14 cellular contexts compared by ENCODE assay signal in the genomic region with DNA sequence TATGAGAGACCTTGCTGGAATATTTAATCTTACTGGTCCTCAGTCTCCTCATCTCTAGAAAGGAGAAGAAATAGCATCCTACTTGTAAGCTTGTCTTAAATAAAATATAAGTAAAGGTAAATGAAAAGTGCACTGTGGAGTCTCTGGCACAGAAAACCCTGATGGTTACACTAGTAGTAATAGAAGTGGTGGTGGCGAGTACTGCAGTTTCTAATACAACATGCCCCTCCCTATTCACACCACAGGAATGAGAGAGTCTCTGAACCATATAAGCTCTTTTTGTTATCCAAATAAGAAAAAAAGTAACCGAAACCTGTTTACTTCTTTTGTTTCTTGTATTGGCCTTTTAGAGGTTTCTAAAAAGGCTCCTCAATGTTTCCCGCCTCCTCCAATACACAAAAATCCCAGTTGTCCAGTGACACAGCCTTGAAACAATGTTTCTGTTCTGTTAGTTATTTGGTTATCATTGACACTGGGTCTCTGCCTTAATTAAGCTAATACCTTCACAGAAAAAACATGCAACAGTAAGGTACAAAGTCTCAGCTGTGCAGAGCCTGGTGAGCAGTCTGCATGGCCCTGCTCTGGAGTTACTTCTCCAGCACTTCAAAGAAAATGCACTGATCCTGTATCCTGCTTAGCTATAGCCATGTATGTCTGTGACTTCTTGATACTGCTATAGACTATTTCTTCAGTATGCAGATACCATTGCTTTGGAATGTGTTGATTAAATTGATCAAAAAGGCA.
DNase-seq lines count a peak whose midpoint lies in the region; ATAC-seq and TF ChIP-seq lines count a peak whose summit lies in the region.
"Had no signal": no experiment of that assay in that cellular context is flagged by ENCODE, and none has a peak within 500 bp of the region (broad histone marks: within the 10 kb centered on the region; RNA-seq: fewer than 3 reads in every experiment).

No MANE protein-coding gene starts in this region.

- H3K9me2 ChIP-seq in hepatocyte (replicated peaks; ENCODE audit: insufficient read depth): no peaks in the 10 kb centered on the region

- TF ChIP-seq CTCF in hepatocyte (IDR thresholded peaks at IDR 0.05; ENCODE audit: poor library complexity) (no peak), nephron progenitor cell (IDR thresholded peaks at IDR 0.05) (no peak)

- ATAC-seq in GM21723 (IDR thresholded peaks at IDR 0.05; ENCODE audit: unreplicated experiment): peak; percentile 52
- no peak for ATAC-seq in GM21381 (IDR thresholded peaks at IDR 0.05; ENCODE audit: unreplicated experiment)
- no peak for ATAC-seq in GM21717 (IDR thresholded peaks at IDR 0.05; ENCODE audit: unreplicated experiment)
- ATAC-seq: activated CD4-positive, alpha-beta T cell treated with anti-CD3 and anti-CD28 coated beads for 36 hours; left cardiac atrium had no signal

- H3K36me3 ChIP-seq in hepatocyte (replicated peaks; ENCODE audit: insufficient read depth, low read depth): no peaks in the 10 kb centered on the region
- H3K36me3 ChIP-seq: BE2C had no signal

- H3K4me3 Mint-ChIP-seq in nephron progenitor cell: no peak overlapping the region
- H3K4me3 Mint-ChIP-seq: activated CD4-positive, alpha-beta T cell treated with anti-CD3 and anti-CD28 coated beads for 36 hours had no signal

- no peak overlapping the region for H3K4me3 ChIP-seq in hepatocyte

- peaks cover 14% of the 10 kb centered on the region for H3K4me1 Mint-ChIP-seq in nephron progenitor cell
- H3K4me1 Mint-ChIP-seq: activated CD4-positive, alpha-beta T cell treated with anti-CD3 and anti-CD28 coated beads for 36 hours had no signal

- peaks cover 3% of the 10 kb centered on the region for H3K27me3 Mint-ChIP-seq in nephron progenitor cell (ENCODE audit: low read depth, poor library complexity)
- H3K27me3 Mint-ChIP-seq: activated CD4-positive, alpha-beta T cell treated with anti-CD3 and anti-CD28 coated beads for 36 hours had no signal

- in situ Hi-C loops in Caki2 (cut with HindIII; ENCODE audit: low pct_unique_long_range_greater_than_20kb, low sequenced_read_pairs): no loop called here

- no peaks in the 10 kb centered on the region for H3K36me3 Mint-ChIP-seq in nephron progenitor cell (ENCODE audit: low read depth)

- no peak overlapping the region for H3K27ac Mint-ChIP-seq in nephron progenitor cell
- H3K27ac Mint-ChIP-seq: activated CD4-positive, alpha-beta T cell treated with anti-CD3 and anti-CD28 coated beads for 36 hours had no signal

- no peaks in the 10 kb centered on the region for H3K27me3 ChIP-seq in hepatocyte
- H3K27me3 ChIP-seq: BE2C had no signal

- no peaks in the 10 kb centered on the region for H3K9me3 ChIP-seq in hepatocyte (ENCODE audit: low read depth)
- H3K9me3 ChIP-seq: BE2C had no signal

- H4K20me1 ChIP-seq in hepatocyte (ENCODE audit: insufficient read depth, poor library complexity, severe bottlenecking): no peaks in the 10 kb centered on the region

- H3K4me1 ChIP-seq in hepatocyte (ENCODE audit: insufficient read depth): peaks cover 51% of the 10 kb centered on the region
- H3K4me1 ChIP-seq: BE2C had no signal

- peak overlapping the region; percentile 6 for H3K27ac ChIP-seq in hepatocyte

- H2AFZ ChIP-seq in hepatocyte: no peak overlapping the region

- H3K4me2 ChIP-seq in hepatocyte: no peak overlapping the region

- WGBS in hepatocyte (ENCODE audit: low lambda C conversion rate, missing lambda C conversion rate): 76% methylated on average over 3 of the region's 3 CpGs

- H3K79me2 ChIP-seq in hepatocyte: no peaks in the 10 kb centered on the region

- DNase-seq in Caki2 (ENCODE audit: low read depth) (peak; percentile 39), NAMALWA (ENCODE audit: low spot score) (peak; percentile 20), hepatocyte (ENCODE audit: low spot score) (no peak), OCI-M2 (lab: John Stamatoyannopoulos, UW; ENCODE audit: unreplicated experiment) (no peak), nephron progenitor cell (no peak)
- DNase-seq: activated CD4-positive, alpha-beta T cell treated with anti-CD3 and anti-CD28 coated beads for 36 hours; BE2C; central memory CD4-positive, alpha-beta T cell; left cardiac atrium; NCI-H510A treated with DMSO at 0.1 percent for 48 hours; substantia nigra had no signal

- no peaks in the 10 kb centered on the region for H3K9me3 Mint-ChIP-seq in nephron progenitor cell

Comparison
In these comparisons a context has a peak if more than half of its experiments do, and no peak if none do; other contexts are left out.
1. DNase-seq: peak in Caki2 (single experiment) and NAMALWA (single experiment); none in hepatocyte (single experiment), OCI-M2 (single experiment) and nephron progenitor cell (single experiment).